ENCODE assay signal across 23 cellular contexts in genomic region chr7:32330602-32331001, GRCh38.
"Had no signal": no experiment of that assay in that cellular context is flagged by ENCODE, and none has a peak within 500 bp of the region (broad histone marks: within the 10 kb centered on the region; RNA-seq: fewer than 3 reads in every experiment).

No MANE protein-coding gene starts in this region.

- H3K4me1 ChIP-seq: lower lobe of right lung, pancreas, prostate gland, right lobe of liver, tibial nerve, uterus had no signal

- H3K36me3 ChIP-seq: lower lobe of right lung, pancreas, prostate gland, right lobe of liver, tibial nerve, uterus had no signal

- H3K9me3 ChIP-seq: prostate gland, right lobe of liver, uterus had no signal

- ATAC-seq: lower lobe of right lung; naive thymus-derived CD8-positive, alpha-beta T cell; pancreas; right lobe of liver; stimulated activated memory B cell treated with anti-CD40 and anti-IgM and Interleukin-4, amounts not matched to agents 10 μg/mL and 1 μg/mL and 100 μg/mL, for 72 hours; stimulated activated naive CD8-positive, alpha-beta T cell treated with anti-CD3 and anti-CD28 coated beads, Interleukin-15, amount 100 ng/mL, for 72 hours had no signal

- H3K27ac ChIP-seq: lower lobe of right lung, pancreas, prostate gland, right lobe of liver, tibial nerve, uterus had no signal

- H3K27me3 ChIP-seq: pancreas, right lobe of liver, tibial nerve, uterus had no signal

- H3K4me3 ChIP-seq: lower lobe of right lung, pancreas, prostate gland, right lobe of liver, smooth muscle cell, tibial nerve, uterus had no signal

- DNase-seq: hippocampal formation; kidney; lower lobe of right lung; mammary epithelial cell; mesenchymal stem cell; naive thymus-derived CD8-positive, alpha-beta T cell; nucleus accumbens; pancreas; posterior cingulate gyrus; retina; right lobe of liver; stimulated activated CD4-positive, alpha-beta T cell treated with anti-CD3 and anti-CD28 coated beads, Interleukin-1b, Interleukin-23, amount 100 ng/mL, for 48 hours; stimulated activated CD4-positive, alpha-beta T cell treated with anti-CD3 and anti-CD28 coated beads, Interleukin-2, amount 100 ng/mL, for 48 hours; stimulated activated CD4-positive, alpha-beta T cell treated with anti-CD3 and anti-CD28 coated beads, Interleukin-4, amount 100 ng/mL, for 4 hours; stimulated activated CD8-positive, alpha-beta memory T cell treated with anti-CD3 and anti-CD28 coated beads, Interleukin-4, amount 100 ng/mL, for 48 hours; stimulated activated naive CD4-positive, alpha-beta T cell treated with Interleukin-2 at 50 U/mL for 16 hours; stimulated activated naive CD8-positive, alpha-beta T cell treated with anti-CD3 and anti-CD28 coated beads, Interleukin-15, amount 100 ng/mL, for 72 hours; substantia nigra; uterus had no signal
